Comparison of ENCODE assay signal across 8 cellular contexts in genomic region chr4:156971168-156971601, GRCh38. TPM values are rescaled to one million over a fixed set of nuclear protein-coding genes. Genes with fewer than 3 reads are reported as not detected.
DNase-seq lines count a peak whose midpoint lies in the region; ATAC-seq, FAIRE-seq and TF ChIP-seq lines count a peak whose summit lies in the region.

No MANE protein-coding gene starts in this region.

- DNase-seq in A673 (ENCODE audit: low spot score): no peak
- DNase-seq in brain microvascular endothelial cell: no peak
- no peak for DNase-seq in HepG2 (ENCODE audit: low spot score)
- no peak for DNase-seq in thoracic aorta (ENCODE audit: low spot score)
- no peak for DNase-seq in COR-L47 (lab: John Stamatoyannopoulos, UW)
- no peak for DNase-seq in GM19239 (ENCODE audit: insufficient read length, low spot score)
- no peak for DNase-seq in activated gamma-delta T cell (lab: John Stamatoyannopoulos, UW)

- H3K27me3 ChIP-seq in A673 (replicated peaks; ENCODE audit: insufficient read depth, low read depth, low read length, poor library complexity) (no peaks in the 10 kb centered on the region), brain microvascular endothelial cell (replicated peaks) (no peaks in the 10 kb centered on the region), HepG2 (ENCODE audit: control insufficient read depth in 1 of 2, insufficient read depth in 2 of 2, low read length in 2 of 2) (no peaks in the 10 kb centered on the region; a peak in 1 of 5 replicates), thoracic aorta (replicated peaks; ENCODE audit: insufficient read depth) (no peaks in the 10 kb centered on the region)

- no peak for TF ChIP-seq RAD21 in HepG2 (CRISPR knock-in tag; IDR thresholded peaks at IDR 0.05)

- POLR2A ChIA-PET in A673 (lab: Charles Lee; ENCODE audit: low non-redundant PET) (no interaction called here), HepG2 (lab: Yijun Ruan, JAX) (interaction anchor here (1.1 to 1.7 kb wide), 4 partner anchors 8 to 40 kb away, joined by 3 to 6 read pairs (median 4); no protein-coding TSS in a partner anchor)

- in situ Hi-C loops in brain microvascular endothelial cell (cut with HindIII; ENCODE audit: low pct_ligation_motif_present, low sequenced_read_pairs): loop anchor here (25.0 kb wide), 1 partner anchor 184 kb away; no protein-coding TSS in a partner anchor
- in situ Hi-C loops in HepG2 (cut with HindIII; ENCODE audit: extremely low pct_ligation_motif_present, low pct_unique_long_range_greater_than_20kb): loop anchor here (10.0 to 25.0 kb wide), 4 partner anchors 206 to 1066 kb away; no protein-coding TSS in a partner anchor

- peak in 1 of 2 experiments; percentile 16; a peak in 1 of 4 replicates for TF ChIP-seq POLR2A in HepG2 (IDR thresholded peaks at IDR 0.05; ENCODE audit: insufficient read depth in 1 of 2, low read depth in 2 of 2, low read length in 2 of 2)

- peak overlapping the region; percentile 83 for H3K27ac ChIP-seq in A673 (ENCODE audit: low read depth, low read length, poor library complexity, severe bottlenecking)
- H3K27ac ChIP-seq in brain microvascular endothelial cell: peak overlapping the region; percentile 87
- peak overlapping the region; percentile 68 for H3K27ac ChIP-seq in HepG2 (ENCODE audit: extremely low read length, insufficient read depth, low read length)
- peak overlapping the region; percentile 94 to 97 for H3K27ac ChIP-seq in thoracic aorta

- TF ChIP-seq EP300 in HepG2 (IDR thresholded peaks at IDR 0.05; ENCODE audit: low read depth in 2 of 2, low read length in 2 of 2) (no peak), HepG2 (CRISPR knock-in tag; IDR thresholded peaks at IDR 0.05; ENCODE audit: borderline replicate concordance) (no peak)

- intact Hi-C loops in A673 (cut with micrococcal nuclease; ENCODE audit: unreplicated experiment) (loop anchor here (2.0 to 10.0 kb wide), 3 partner anchors 156 to 1004 kb away; no protein-coding TSS in a partner anchor), HepG2 (cut with micrococcal nuclease; ENCODE audit: unreplicated experiment) (loop anchor here (1.0 to 10.0 kb wide), 3 partner anchors 74 to 234 kb away; no protein-coding TSS in a partner anchor)

- WGBS in HepG2 (ENCODE audit: low lambda C conversion rate): 0% methylated on average over 8 of the region's 44 CpGs

- peaks cover 21% of the 10 kb centered on the region for H3K79me2 ChIP-seq in HepG2 (ENCODE audit: insufficient read depth, low read length)

- H2AFZ ChIP-seq in HepG2 (ENCODE audit: low read length): no peak overlapping the region

- peak overlapping the region; percentile 76 for H3K9ac ChIP-seq in HepG2 (ENCODE audit: insufficient read depth, low read depth, low read length)

- H3K9me3 ChIP-seq in A673 (ENCODE audit: low read depth, low read length, poor library complexity, severe bottlenecking) (no peaks in the 10 kb centered on the region), HepG2 (ENCODE audit: low read length) (no peaks in the 10 kb centered on the region), thoracic aorta (no peaks in the 10 kb centered on the region)

- ATAC-seq in HG02588 (IDR thresholded peaks at IDR 0.05; ENCODE audit: unreplicated experiment): peak; percentile 20
- peak; percentile 47 for ATAC-seq in HepG2
- ATAC-seq in thoracic aorta (ENCODE audit: insufficient number of reproducible peaks, low FRiP score, low read depth): peak; percentile 13

- H3K4me3 ChIP-seq in A673 (ENCODE audit: low read depth, low read length, poor library complexity, severe bottlenecking): peak overlapping the region; percentile 82
- peak overlapping the region; percentile 92 for H3K4me3 ChIP-seq in brain microvascular endothelial cell (ENCODE audit: low read depth, low read length)
- peak overlapping the region; percentile 78 to 89 (median 82) for H3K4me3 ChIP-seq in HepG2 (replicated peaks in 1 of 3; ENCODE audit: insufficient read depth in 1 of 3, low read depth in 2 of 3, low read length in 3 of 3)
- H3K4me3 ChIP-seq in thoracic aorta: peak overlapping the region; percentile 74

- BruUV-seq in A673 (replicated peaks; lab: Mats Ljungman, UMichigan) (no TSS peak), HepG2 (replicated peaks; lab: Mats Ljungman, UMichigan) (no TSS peak)

- H3K36me3 ChIP-seq in A673 (ENCODE audit: insufficient read depth, low read length, poor library complexity, severe bottlenecking) (no peaks in the 10 kb centered on the region), brain microvascular endothelial cell (replicated peaks) (no peaks in the 10 kb centered on the region), HepG2 (replicated peaks in 1 of 2; ENCODE audit: control insufficient read depth in 1 of 2, insufficient read depth in 2 of 2, low read length in 2 of 2) (no peaks in the 10 kb centered on the region), thoracic aorta (no peaks in the 10 kb centered on the region)

- peak overlapping the region; percentile 98 for H3K4me2 ChIP-seq in HepG2 (ENCODE audit: low read depth, low read length)

- H4K20me1 ChIP-seq in HepG2 (ENCODE audit: insufficient read depth, low read length): no peaks in the 10 kb centered on the region

- TF ChIP-seq CTCF in A673 (conservative IDR thresholded peaks at IDR 0.05; ENCODE audit: low read depth, low read length) (no peak), brain microvascular endothelial cell (IDR thresholded peaks at IDR 0.05; ENCODE audit: low read depth, low read length, missing control alignments) (no peak), HepG2 (CRISPR knock-in tag; IDR thresholded peaks at IDR 0.05) (no peak), thoracic aorta (IDR thresholded peaks at IDR 0.05) (no peak)

- H3K4me1 ChIP-seq in A673 (ENCODE audit: insufficient read depth, low read length, poor library complexity, severe bottlenecking): peaks cover 28% of the 10 kb centered on the region
- peaks cover 56% of the 10 kb centered on the region for H3K4me1 ChIP-seq in HepG2 (ENCODE audit: insufficient read depth, low read length)
- H3K4me1 ChIP-seq in thoracic aorta (ENCODE audit: control insufficient read depth in 1 of 2, low read depth in 2 of 2): peaks cover 20 to 45% of the 10 kb centered on the region in 2 donors

- no peak for FAIRE-seq in HepG2 (lab: Jason Lieb, UNC)
- FAIRE-seq in GM19239 (lab: Jason Lieb, UNC): no peak

- CTCF ChIA-PET in A673 (lab: Charles Lee): interaction anchor here (0.6 to 2.5 kb wide), 3 partner anchors 32 to 677 kb away, joined by 3 to 9 read pairs (median 6); no protein-coding TSS in a partner anchor
- CTCF ChIA-PET in HepG2 (lab: Yijun Ruan, JAX; ENCODE audit: low intra/inter-chr PET ratio, low total read pairs): interaction anchor here (1.5 kb wide), 1 partner anchor 75 kb away, joined by 3 read pairs; no protein-coding TSS in a partner anchor

TF ChIP-seq in HepG2, 621 proteins besides CTCF, POLR2A, EP300 and RAD21 (continues in another document):
- 0 out of 2 replicates have a peak, but pooled peaks have one; percentile 1 for TF ChIP-seq ZNF263 (CRISPR knock-in tag; IDR thresholded peaks at IDR 0.05)
- no peak for TF ChIP-seq ZFY (CRISPR knock-in tag; IDR thresholded peaks at IDR 0.05)

RNA-seq across cellular contexts. Expression of gene PDGFC, which starts 0.4 kb away (rescaled TPM):
- total RNA-seq in A673 (2021) (28.0 and 32.6 TPM in 2 replicates), HepG2 (2016; rRNA removed; fragmentation: Illumina TruSeq; extraction: Trizol) (6.8 and 9.1 TPM in 2 replicates), thoracic aorta (10 to 100 TPM; 31.4 to 32.8 TPM)
- 1.2 and 1.8 TPM in 2 replicates for total RNA-seq in HepG2 (2016; cell fraction: cytosol; rRNA removed; fragmentation: Illumina TruSeq; extraction: Trizol; ENCODE audit: low read depth)
- total RNA-seq in HepG2 (2016; cell fraction: insoluble cytoplasmic fraction; rRNA removed; fragmentation: Illumina TruSeq; extraction: Trizol): 8.4 and 8.6 TPM in 2 replicates
- total RNA-seq in HepG2 (2016; cell fraction: membrane; rRNA removed; fragmentation: Illumina TruSeq; extraction: Trizol): 3.8 and 6.4 TPM in 2 replicates
- 14.5 and 17.0 TPM in 2 replicates for total RNA-seq in HepG2 (2016; cell fraction: nucleus; rRNA removed; fragmentation: Illumina TruSeq; extraction: Trizol)
- polyA plus RNA-seq in HepG2 (2011; rRNA removed): 4.1 and 4.6 TPM in 2 replicates
- polyA plus RNA-seq in HepG2 (2011; cell fraction: cytosol; rRNA removed): 2.0 and 2.9 TPM in 2 replicates
- 2.3 and 2.9 TPM in 2 replicates for polyA plus RNA-seq in HepG2 (2011; cell fraction: nucleus; rRNA removed)
- 6.0 and 8.4 TPM in 2 replicates for polyA plus RNA-seq in HepG2 (2012)
- polyA plus RNA-seq in HepG2 (2016; cell fraction: cytosol; fragmentation: Illumina TruSeq; extraction: Trizol; ENCODE audit: low read depth): 0.43 and 0.67 TPM in 2 replicates
- polyA plus RNA-seq in HepG2 (2016; cell fraction: insoluble cytoplasmic fraction; fragmentation: Illumina TruSeq; extraction: Trizol; ENCODE audit: low read depth): 7.1 and 7.3 TPM in 2 replicates
- polyA plus RNA-seq in HepG2 (2016; cell fraction: membrane; fragmentation: Illumina TruSeq; extraction: Trizol; ENCODE audit: low read depth): 2.5 and 2.7 TPM in 2 replicates
- 8.0 and 8.3 TPM in 2 replicates for polyA plus RNA-seq in HepG2 (2016; cell fraction: nucleus; fragmentation: Illumina TruSeq; extraction: Trizol; ENCODE audit: insufficient read depth, low read depth)
- polyA minus RNA-seq in HepG2 (2011; rRNA and poly(A)+ RNA removed; ENCODE audit: low replicate concordance): 5.0 TPM in 1 of 2 replicates, not detected in the other
- 9.2 and 11.6 TPM in 2 replicates for polyA minus RNA-seq in HepG2 (2011; cell fraction: cytosol; rRNA and poly(A)+ RNA removed)
- 40.5 and 45.4 TPM in 2 replicates for polyA minus RNA-seq in HepG2 (2011; cell fraction: nucleus; rRNA and poly(A)+ RNA removed)
